ENCODE assay signal across 8 cellular contexts in genomic region chr3:146326875-146327543, GRCh38.
DNase-seq lines count a peak whose midpoint lies in the region; ATAC-seq, FAIRE-seq and TF ChIP-seq lines count a peak whose summit lies in the region.

No MANE protein-coding gene starts in this region.

- TF ChIP-seq RAD21 in GM12878 (IDR thresholded peaks at IDR 0.05; ENCODE audit: insufficient read depth, low read depth, low read length) = peak; percentile 24; the same call in 1 of the 2 replicates

- in situ Hi-C loops in GM12878 (cut with MboI) = no loop called here

- SMC1A ChIA-PET in GM12878 (lab: Charles Lee; ENCODE audit: uncharacterized antibody, unreplicated experiment) = interaction anchor here (0.7 to 2.0 kb wide), 7 partner anchors 69 to 261 kb away, joined by 3 to 10 read pairs (median 5); no protein-coding TSS in a partner anchor

- no peak for FAIRE-seq in GM12878 (lab: Jason Lieb, UNC)

- no peak overlapping the region for H3K4me3 ChIP-seq in GM12878
- no peak overlapping the region for H3K4me3 ChIP-seq in kidney epithelial cell (ENCODE audit: low read depth, low read length)

- intact Hi-C loops in GM12878 (cut with micrococcal nuclease; ENCODE audit: unreplicated experiment) = loop anchor here (5.0 kb wide), 1 partner anchor 110 kb away; no protein-coding TSS in a partner anchor

- no peak for TF ChIP-seq POLR2A in GM12878 (IDR thresholded peaks at IDR 0.05; ENCODE audit: low read depth, low read length)

- no peak for TF ChIP-seq EP300 in GM12878 (IDR thresholded peaks at IDR 0.05; ENCODE audit: borderline replicate concordance in 1 of 2, control insufficient read depth in 1 of 2, low read depth in 2 of 2, low read length in 2 of 2)

- ATAC-seq in GM12878 (0 out of 3 replicates have a peak, but pooled peaks have one; percentile 37), HG03175 (IDR thresholded peaks at IDR 0.05; ENCODE audit: unreplicated experiment) (no peak), HG03432 (IDR thresholded peaks at IDR 0.05; ENCODE audit: unreplicated experiment) (no peak)

- BruUV-seq in GM12878 (replicated peaks; lab: Mats Ljungman, UMichigan) = no TSS peak

- H3K4me2 ChIP-seq in GM12878 (ENCODE audit: control insufficient read depth, insufficient read depth) = no peak overlapping the region

- RAD21 ChIA-PET in GM12878 (lab: Charles Lee; ENCODE audit: unreplicated experiment) = interaction anchor here (1.2 to 2.2 kb wide), 4 partner anchors 11 to 267 kb away, joined by 3 to 21 read pairs (median 8); no protein-coding TSS in a partner anchor

- CTCF ChIA-PET in GM12878 (lab: Yijun Ruan, JAX) = interaction anchor here (0.6 to 2.6 kb wide), 11 partner anchors 10 to 262 kb away, joined by 3 to 29 read pairs (median 3); no protein-coding TSS in a partner anchor

- no peaks in the 10 kb centered on the region for H3K4me1 ChIP-seq in GM12878 (ENCODE audit: control insufficient read depth, insufficient read depth, low read length)

- POLR2A ChIA-PET in GM12878 (lab: Charles Lee) = no interaction called here

- H3K36me3 ChIP-seq in GM12878 (ENCODE audit: control insufficient read depth in 2 of 2, insufficient read depth in 2 of 2, low read length in 1 of 2) (no peaks in the 10 kb centered on the region), kidney epithelial cell (ENCODE audit: control insufficient read depth, insufficient read depth, low read length) (no peaks in the 10 kb centered on the region)

- TF ChIP-seq CTCF in GM12878 (IDR thresholded peaks at IDR 0.05 in 2 of 3, conservative IDR thresholded peaks at IDR 0.05 in 1 of 3; ENCODE audit: control insufficient read depth in 2 of 3, extremely low read depth in 1 of 3, insufficient read depth in 1 of 3, low read depth in 3 of 3, low read length in 3 of 3) (peak in 1 of 3 experiments; percentile 22; a peak in 2 of 6 replicates), kidney epithelial cell (IDR thresholded peaks at IDR 0.05; ENCODE audit: insufficient read depth, low read length, poor library complexity, severe bottlenecking) (peak; percentile 25)

- DNase-seq in DMS 273 treated with DMSO at 0.1 percent for 48 hours (lab: John Stamatoyannopoulos, UW) (peak; percentile 17), MV-4-11 (lab: John Stamatoyannopoulos, UW) (peak; percentile 25), GM12878 (ENCODE audit: low read depth, low spot score) (no peak), kidney epithelial cell (ENCODE audit: low read depth) (peak; percentile 7), GM19238 (ENCODE audit: insufficient read length, low spot score) (no peak), cortex of kidney (lab: John Stamatoyannopoulos, UW) (no peak)

- no peak overlapping the region for H3K27ac ChIP-seq in GM12878 (ENCODE audit: control insufficient read depth, insufficient read depth)

- H3K27me3 ChIP-seq in GM12878 (replicated peaks in 1 of 2; ENCODE audit: control insufficient read depth in 2 of 2, insufficient read depth in 2 of 2, low read length in 1 of 2) = no peaks in the 10 kb centered on the region
- no peaks in the 10 kb centered on the region for H3K27me3 ChIP-seq in kidney epithelial cell (ENCODE audit: control insufficient read depth, insufficient read depth, low read length)

- H3K9ac ChIP-seq in GM12878 (ENCODE audit: control insufficient read depth, insufficient read depth, low read length) = no peak overlapping the region

- H2AFZ ChIP-seq in GM12878 (ENCODE audit: control insufficient read depth, low read depth, low read length) = no peak overlapping the region

- no peaks in the 10 kb centered on the region for H4K20me1 ChIP-seq in GM12878 (ENCODE audit: control insufficient read depth, insufficient read depth)

- no peaks in the 10 kb centered on the region for H3K9me3 ChIP-seq in GM12878 (replicated peaks; ENCODE audit: control insufficient read depth, insufficient read depth, low read length)

- WGBS in GM12878 (ENCODE audit: insufficient coverage, insufficient replicate concordance, low lambda C conversion rate, missing lambda C conversion rate) = 11% methylated on average over 4 of the region's 4 CpGs

- no peaks in the 10 kb centered on the region for H3K79me2 ChIP-seq in GM12878 (ENCODE audit: control insufficient read depth, insufficient read depth, low read length)

TF ChIP-seq in GM12878, 131 proteins besides CTCF, POLR2A, EP300 and RAD21:
- TF ChIP-seq JUNB (IDR thresholded peaks at IDR 0.05) = no peak
- no peak for TF ChIP-seq JUND (IDR thresholded peaks at IDR 0.05; ENCODE audit: low read depth, low read length)
- no peak for TF ChIP-seq YBX1 (IDR thresholded peaks at IDR 0.05)
- TF ChIP-seq RB1 (IDR thresholded peaks at IDR 0.05; ENCODE audit: borderline replicate concordance) = no peak
- TF ChIP-seq MYB (IDR thresholded peaks at IDR 0.05; ENCODE audit: borderline replicate concordance, low read depth, low read length) = no peak
- TF ChIP-seq BRCA1 (IDR thresholded peaks at IDR 0.05; ENCODE audit: low read depth, low read length) = no peak
- TF ChIP-seq RFX5 (IDR thresholded peaks at IDR 0.05; ENCODE audit: low read depth, low read length) = no peak
- TF ChIP-seq NRF1 (conservative IDR thresholded peaks at IDR 0.05; ENCODE audit: low read depth, low read length) = no peak
- TF ChIP-seq GABPA (IDR thresholded peaks at IDR 0.05; ENCODE audit: low read depth) = no peak

Comparison
In these comparisons a context has a peak if more than half of its experiments do, and no peak if none do; other contexts are left out.
1. DNase-seq: peak in DMS 273 treated with DMSO at 0.1 percent for 48 hours (single experiment), MV-4-11 (single experiment) and kidney epithelial cell (single experiment); none in GM12878 (single experiment), GM19238 (single experiment) and cortex of kidney (single experiment).